1 cellular context compared by ENCODE assay signal in genomic region chr7:2231992-2232765, GRCh38.
A peak's percentile ranks its signal among the peaks of the same experiment; 100 is the strongest.
TF ChIP-seq lines count a peak whose summit lies in the region.

No MANE protein-coding gene starts in this region.

TF ChIP-seq in HEK293, 187 proteins besides CTCF, POLR2A, EP300 and RAD21 (continued from another document):
- TF ChIP-seq AEBP2 (tag by site-specific recombination; IDR thresholded peaks at IDR 0.05; ENCODE audit: borderline replicate concordance): no peak
- peak; percentile 60 for TF ChIP-seq ZNF335 (tag by site-specific recombination; conservative IDR thresholded peaks at IDR 0.05)
- no peak for TF ChIP-seq ZNF837 (tag by site-specific recombination; IDR thresholded peaks at IDR 0.05)
- TF ChIP-seq ZNF239 (tag by site-specific recombination; IDR thresholded peaks at IDR 0.05): no peak
- no peak for TF ChIP-seq ZNF16 (tag by site-specific recombination; IDR thresholded peaks at IDR 0.05; ENCODE audit: low read depth)
- peak; percentile 66 for TF ChIP-seq ZBTB26 (tag by site-specific recombination; optimal IDR thresholded peaks at IDR 0.05)
TF ChIP-seq in HEK293: peak in this region for 6.
